In the genomic region with DNA sequence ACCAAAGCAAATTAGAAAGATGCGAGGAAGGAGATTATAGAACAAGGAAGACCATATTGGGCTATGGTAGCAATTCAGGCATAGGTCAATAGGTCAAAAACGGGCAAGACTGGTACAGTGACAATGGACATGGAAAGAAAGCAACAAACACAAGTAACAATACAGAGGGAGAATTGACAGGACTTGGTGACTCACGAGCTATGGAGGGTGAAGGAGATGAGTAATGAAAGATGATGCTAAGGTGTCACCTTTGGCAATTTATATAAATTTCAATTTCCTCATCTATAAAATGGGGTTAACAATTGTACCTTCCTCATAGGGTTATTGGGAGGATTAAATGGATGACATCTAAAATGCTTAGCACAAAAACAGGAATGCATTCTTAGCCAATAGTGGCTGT, we compare ENCODE assay signal across 28 cellular contexts.
"Had no signal": no experiment of that assay in that cellular context is flagged by ENCODE, and none has a peak within 500 bp of the region (broad histone marks: within the 10 kb centered on the region; RNA-seq: fewer than 3 reads in every experiment).

No MANE protein-coding gene starts in this region.

- H3K4me3 Mint-ChIP-seq: activated B cell treated with CpG ODN at 0.5 μM for 24 hours; activated naive CD4-positive, alpha-beta T cell treated with anti-CD3 and anti-CD28 coated beads, Interleukin-2, amount 10 ng/mL, durations not matched to agents 7 days and 5 days; activated naive CD8-positive, alpha-beta T cell treated with anti-CD3 and anti-CD28 coated beads, Interleukin-2, amount 10 ng/mL, durations not matched to agents 7 days and 5 days; brain; effector memory CD8-positive, alpha-beta T cell; natural killer cell; neural progenitor cell; stimulated activated naive B cell treated with anti-CD40 and anti-IgM and Interleukin-4, amounts not matched to agents 10 μg/mL and 1 μg/mL and 100 μg/mL, for 72 hours had no signal

- H3K36me3 Mint-ChIP-seq: activated naive CD4-positive, alpha-beta T cell treated with anti-CD3 and anti-CD28 coated beads, Interleukin-2, amount 10 ng/mL, durations not matched to agents 7 days and 5 days; brain; natural killer cell; neural progenitor cell; stimulated activated naive B cell treated with anti-CD40 and anti-IgM and Interleukin-4, amounts not matched to agents 10 μg/mL and 1 μg/mL and 100 μg/mL, for 72 hours had no signal

- H3K79me2 ChIP-seq: hepatocyte, parathyroid adenoma had no signal

- ATAC-seq: effector memory CD8-positive, alpha-beta T cell; gastrocnemius medialis; natural killer cell; stimulated activated naive B cell treated with anti-CD40 and anti-IgM and Interleukin-4, amounts not matched to agents 10 μg/mL and 1 μg/mL and 100 μg/mL, for 72 hours had no signal

- H3K4me2 ChIP-seq: hepatocyte, neural progenitor cell, smooth muscle cell had no signal

- H2AFZ ChIP-seq: hepatocyte, neural progenitor cell, parathyroid adenoma had no signal

- H3K4me3 ChIP-seq: ascending aorta, esophagus muscularis mucosa, gastrocnemius medialis, hepatocyte, neural progenitor cell, right atrium auricular region, smooth muscle cell, stomach, thyroid gland, upper lobe of left lung, vagina had no signal

- H3K27ac Mint-ChIP-seq: activated B cell treated with CpG ODN at 0.5 μM for 24 hours; activated naive CD4-positive, alpha-beta T cell treated with anti-CD3 and anti-CD28 coated beads, Interleukin-2, amount 10 ng/mL, durations not matched to agents 7 days and 5 days; activated naive CD8-positive, alpha-beta T cell treated with anti-CD3 and anti-CD28 coated beads, Interleukin-2, amount 10 ng/mL, durations not matched to agents 7 days and 5 days; brain; effector memory CD8-positive, alpha-beta T cell; natural killer cell; neural progenitor cell; stimulated activated naive B cell treated with anti-CD40 and anti-IgM and Interleukin-4, amounts not matched to agents 10 μg/mL and 1 μg/mL and 100 μg/mL, for 72 hours had no signal

- H3K27me3 ChIP-seq: ascending aorta, esophagus muscularis mucosa, gastrocnemius medialis, hepatocyte, neural progenitor cell, right atrium auricular region, stomach, thyroid gland, upper lobe of left lung, vagina had no signal

- H3K27ac ChIP-seq: ascending aorta, esophagus muscularis mucosa, gastrocnemius medialis, hepatocyte, neural progenitor cell, parathyroid adenoma, right atrium auricular region, stomach, thyroid gland, upper lobe of left lung, vagina had no signal

- H3K36me3 ChIP-seq: ascending aorta, esophagus muscularis mucosa, gastrocnemius medialis, neural progenitor cell, right atrium auricular region, stomach, thyroid gland, upper lobe of left lung, vagina had no signal

- H3K27me3 Mint-ChIP-seq: activated B cell treated with CpG ODN at 0.5 μM for 24 hours; activated naive CD4-positive, alpha-beta T cell treated with anti-CD3 and anti-CD28 coated beads, Interleukin-2, amount 10 ng/mL, durations not matched to agents 7 days and 5 days; activated naive CD8-positive, alpha-beta T cell treated with anti-CD3 and anti-CD28 coated beads, Interleukin-2, amount 10 ng/mL, durations not matched to agents 7 days and 5 days had no signal

- H3K9ac ChIP-seq: neural progenitor cell, parathyroid adenoma had no signal

- H3K9me3 Mint-ChIP-seq: activated B cell treated with CpG ODN at 0.5 μM for 24 hours; activated naive CD4-positive, alpha-beta T cell treated with anti-CD3 and anti-CD28 coated beads, Interleukin-2, amount 10 ng/mL, durations not matched to agents 7 days and 5 days; activated naive CD8-positive, alpha-beta T cell treated with anti-CD3 and anti-CD28 coated beads, Interleukin-2, amount 10 ng/mL, durations not matched to agents 7 days and 5 days; brain; effector memory CD8-positive, alpha-beta T cell; natural killer cell; neural progenitor cell; stimulated activated naive B cell treated with anti-CD40 and anti-IgM and Interleukin-4, amounts not matched to agents 10 μg/mL and 1 μg/mL and 100 μg/mL, for 72 hours had no signal

- H3K9me3 ChIP-seq: ascending aorta, esophagus muscularis mucosa, gastrocnemius medialis, right atrium auricular region, stomach, thyroid gland, upper lobe of left lung, vagina had no signal

- H3K4me1 Mint-ChIP-seq: brain, natural killer cell, neural progenitor cell had no signal

- DNase-seq: activated B cell treated with CpG ODN at 0.5 μM for 24 hours; activated effector memory CD4-positive, alpha-beta T cell treated with anti-CD3 and anti-CD28 coated beads, Interleukin-2, amount 50 U/mL, for 16 hours; activated naive CD4-positive, alpha-beta T cell treated with anti-CD3 and anti-CD28 coated beads, Interleukin-2, amount 10 ng/mL, durations not matched to agents 7 days and 5 days; activated naive CD8-positive, alpha-beta T cell treated with anti-CD3 and anti-CD28 coated beads, Interleukin-2, amount 10 ng/mL, durations not matched to agents 7 days and 5 days; caudate nucleus; cortex of kidney; effector memory CD8-positive, alpha-beta T cell; gastrocnemius medialis; kidney; mesenchymal stem cell; natural killer cell; occipital lobe; stimulated activated CD4-positive, alpha-beta T cell treated with anti-CD3 and anti-CD28 coated beads, Interleukin-15, amount 100 ng/mL, for 24 hours; stimulated activated CD4-positive, alpha-beta T cell treated with anti-CD3 and anti-CD28 coated beads, Interleukin-2, amount 100 ng/mL, for 24 hours; stimulated activated naive B cell treated with anti-CD40 and anti-IgM and Interleukin-4, amounts not matched to agents 10 μg/mL and 1 μg/mL and 100 μg/mL, for 72 hours; stomach; T-helper 2 cell; thyroid gland; upper lobe of left lung had no signal

- H3K4me1 ChIP-seq: ascending aorta, gastrocnemius medialis, neural progenitor cell, parathyroid adenoma, right atrium auricular region, stomach, vagina had no signal
